ENCODE assay signal across 1 cellular context in genomic region chr4:15402974-15403373, GRCh38.
TF ChIP-seq lines count a peak whose summit lies in the region.

No MANE protein-coding gene starts in this region.

TF ChIP-seq in IMR-90, 13 proteins besides CTCF, POLR2A, EP300 and RAD21:
- TF ChIP-seq, protein P1, sequence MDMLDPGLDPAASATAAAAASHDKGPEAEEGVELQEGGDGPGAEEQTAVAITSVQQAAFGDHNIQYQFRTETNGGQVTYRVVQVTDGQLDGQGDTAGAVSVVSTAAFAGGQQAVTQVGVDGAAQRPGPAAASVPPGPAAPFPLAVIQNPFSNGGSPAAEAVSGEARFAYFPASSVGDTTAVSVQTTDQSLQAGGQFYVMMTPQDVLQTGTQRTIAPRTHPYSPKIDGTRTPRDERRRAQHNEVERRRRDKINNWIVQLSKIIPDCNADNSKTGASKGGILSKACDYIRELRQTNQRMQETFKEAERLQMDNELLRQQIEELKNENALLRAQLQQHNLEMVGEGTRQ (IDR thresholded peaks at IDR 0.05; ENCODE audit: low read depth, low read length): no peak
- TF ChIP-seq CEBPB (IDR thresholded peaks at IDR 0.05; ENCODE audit: low read depth, low read length) (no peak), CHD1 (IDR thresholded peaks at IDR 0.05; ENCODE audit: low read depth, low read length) (no peak), BHLHE40 (IDR thresholded peaks at IDR 0.05; ENCODE audit: low read depth, low read length) (no peak), FOS (IDR thresholded peaks at IDR 0.05; ENCODE audit: low read depth, low read length) (no peak), NFE2L2 (IDR thresholded peaks at IDR 0.05; ENCODE audit: low read depth, low read length) (no peak), MAZ (IDR thresholded peaks at IDR 0.05; ENCODE audit: borderline replicate concordance, low read depth, low read length) (no peak), RCOR1 (IDR thresholded peaks at IDR 0.05; ENCODE audit: insufficient replicate concordance, low read length) (no peak), SMC3 (IDR thresholded peaks at IDR 0.05; ENCODE audit: low read depth, low read length) (no peak), MAFK (IDR thresholded peaks at IDR 0.05; ENCODE audit: low read depth, low read length) (no peak), RFX5 (IDR thresholded peaks at IDR 0.05; ENCODE audit: low read depth, low read length) (no peak), MXI1 (IDR thresholded peaks at IDR 0.05; ENCODE audit: borderline replicate concordance, low read depth, low read length) (no peak)
- TF ChIP-seq, protein P2, sequence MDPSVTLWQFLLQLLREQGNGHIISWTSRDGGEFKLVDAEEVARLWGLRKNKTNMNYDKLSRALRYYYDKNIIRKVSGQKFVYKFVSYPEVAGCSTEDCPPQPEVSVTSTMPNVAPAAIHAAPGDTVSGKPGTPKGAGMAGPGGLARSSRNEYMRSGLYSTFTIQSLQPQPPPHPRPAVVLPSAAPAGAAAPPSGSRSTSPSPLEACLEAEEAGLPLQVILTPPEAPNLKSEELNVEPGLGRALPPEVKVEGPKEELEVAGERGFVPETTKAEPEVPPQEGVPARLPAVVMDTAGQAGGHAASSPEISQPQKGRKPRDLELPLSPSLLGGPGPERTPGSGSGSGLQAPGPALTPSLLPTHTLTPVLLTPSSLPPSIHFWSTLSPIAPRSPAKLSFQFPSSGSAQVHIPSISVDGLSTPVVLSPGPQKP (IDR thresholded peaks at IDR 0.05; ENCODE audit: borderline replicate concordance, low read depth, low read length): no peak
